1 cellular context compared by ENCODE assay signal in the genomic region with DNA sequence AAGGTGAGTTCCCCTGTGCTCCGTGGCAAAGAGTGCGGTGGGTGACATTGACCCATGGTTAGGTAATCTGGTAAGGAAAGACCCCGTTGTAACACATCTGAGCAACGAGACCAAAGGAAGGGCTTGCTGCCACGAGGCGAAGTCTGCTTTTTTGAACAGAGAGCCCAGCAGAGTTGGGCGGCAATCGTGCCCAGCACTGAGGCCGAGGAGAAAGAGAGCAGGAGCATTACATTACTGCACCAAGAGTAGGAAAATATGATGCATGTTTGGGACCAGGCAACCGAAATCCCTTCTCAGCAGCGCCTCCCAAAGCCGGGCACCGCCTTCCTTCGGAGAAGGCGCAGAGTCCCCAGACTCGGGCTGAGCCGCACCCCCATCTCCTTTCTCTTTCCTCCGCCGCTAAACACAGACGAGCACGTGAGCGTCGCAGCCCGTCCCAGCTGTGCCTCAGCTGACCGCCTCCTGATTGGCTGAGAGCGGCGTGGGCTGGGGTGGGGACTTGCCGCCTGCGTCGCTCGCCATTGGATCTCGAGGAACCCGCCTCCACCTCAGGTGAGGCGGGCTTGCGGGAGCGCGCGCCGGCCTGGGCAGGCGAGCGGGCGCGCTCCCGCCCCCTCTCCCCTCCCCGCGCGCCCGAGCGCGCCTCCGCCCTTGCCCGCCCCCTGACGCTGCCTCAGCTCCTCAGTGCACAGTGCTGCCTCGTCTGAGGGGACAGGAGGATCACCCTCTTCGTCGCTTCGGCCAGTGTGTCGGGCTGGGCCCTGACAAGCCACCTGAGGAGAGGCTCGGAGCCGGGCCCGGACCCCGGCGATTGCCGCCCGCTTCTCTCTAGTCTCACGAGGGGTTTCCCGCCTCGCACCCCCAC.
TF ChIP-seq lines count a peak whose summit lies in the region.

A gene (plus strand): TSS at position 684 of the 865 bp plus-strand sequence. CDS start 292 bp downstream, outside the sequence.

TF ChIP-seq in HepG2, 621 proteins besides CTCF, POLR2A, EP300 and RAD21 (continued from another document and continues in another):
- TF ChIP-seq, protein P1, sequence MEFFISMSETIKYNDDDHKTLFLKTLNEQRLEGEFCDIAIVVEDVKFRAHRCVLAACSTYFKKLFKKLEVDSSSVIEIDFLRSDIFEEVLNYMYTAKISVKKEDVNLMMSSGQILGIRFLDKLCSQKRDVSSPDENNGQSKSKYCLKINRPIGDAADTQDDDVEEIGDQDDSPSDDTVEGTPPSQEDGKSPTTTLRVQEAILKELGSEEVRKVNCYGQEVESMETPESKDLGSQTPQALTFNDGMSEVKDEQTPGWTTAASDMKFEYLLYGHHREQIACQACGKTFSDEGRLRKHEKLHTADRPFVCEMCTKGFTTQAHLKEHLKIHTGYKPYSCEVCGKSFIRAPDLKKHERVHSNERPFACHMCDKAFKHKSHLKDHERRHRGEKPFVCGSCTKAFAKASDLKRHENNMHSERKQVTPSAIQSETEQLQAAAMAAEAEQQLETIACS (CRISPR knock-in tag; IDR thresholded peaks at IDR 0.05) = peak; percentile 96
- TF ChIP-seq GTF2F1 (IDR thresholded peaks at IDR 0.05; ENCODE audit: low read length) = 0 out of 2 replicates have a peak, but pooled peaks have one; percentile 33
- TF ChIP-seq HNRNPK (IDR thresholded peaks at IDR 0.05; ENCODE audit: low read depth, low read length, poor library complexity, severe bottlenecking) = peak; percentile 100
- TF ChIP-seq, protein P2, sequence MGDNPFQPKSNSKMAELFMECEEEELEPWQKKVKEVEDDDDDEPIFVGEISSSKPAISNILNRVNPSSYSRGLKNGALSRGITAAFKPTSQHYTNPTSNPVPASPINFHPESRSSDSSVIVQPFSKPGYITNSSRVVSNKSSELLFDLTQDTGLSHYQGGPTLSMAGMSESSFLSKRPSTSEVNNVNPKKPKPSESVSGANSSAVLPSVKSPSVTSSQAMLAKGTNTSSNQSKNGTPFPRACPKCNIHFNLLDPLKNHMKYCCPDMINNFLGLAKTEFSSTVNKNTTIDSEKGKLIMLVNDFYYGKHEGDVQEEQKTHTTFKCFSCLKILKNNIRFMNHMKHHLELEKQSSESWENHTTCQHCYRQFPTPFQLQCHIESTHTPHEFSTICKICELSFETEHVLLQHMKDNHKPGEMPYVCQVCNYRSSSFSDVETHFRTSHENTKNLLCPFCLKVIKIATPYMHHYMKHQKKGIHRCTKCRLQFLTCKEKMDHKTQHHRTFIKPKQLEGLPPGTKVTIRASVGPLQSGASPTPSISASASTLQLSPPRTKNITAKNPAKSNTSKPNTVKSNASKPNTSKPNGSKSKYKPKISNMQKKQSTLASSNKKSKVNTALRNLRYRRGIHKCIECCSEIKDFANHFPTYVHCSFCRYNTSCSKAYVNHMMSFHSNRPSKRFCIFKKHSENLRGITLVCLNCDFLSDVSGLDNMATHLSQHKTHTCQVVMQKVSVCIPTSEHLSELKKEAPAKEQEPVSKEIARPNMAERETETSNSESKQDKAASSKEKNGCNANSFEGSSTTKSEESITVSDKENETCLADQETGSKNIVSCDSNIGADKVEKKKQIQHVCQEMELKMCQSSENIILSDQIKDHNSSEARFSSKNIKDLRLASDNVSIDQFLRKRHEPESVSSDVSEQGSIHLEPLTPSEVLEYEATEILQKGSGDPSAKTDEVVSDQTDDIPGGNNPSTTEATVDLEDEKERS (CRISPR knock-in tag; IDR thresholded peaks at IDR 0.05) = 0 out of 2 replicates have a peak, but pooled peaks have one; percentile 21
- 0 out of 2 replicates have a peak, but pooled peaks have one; percentile 10 for TF ChIP-seq RXRB (CRISPR knock-in tag; IDR thresholded peaks at IDR 0.05; ENCODE audit: borderline replicate concordance)
- TF ChIP-seq, protein P3, sequence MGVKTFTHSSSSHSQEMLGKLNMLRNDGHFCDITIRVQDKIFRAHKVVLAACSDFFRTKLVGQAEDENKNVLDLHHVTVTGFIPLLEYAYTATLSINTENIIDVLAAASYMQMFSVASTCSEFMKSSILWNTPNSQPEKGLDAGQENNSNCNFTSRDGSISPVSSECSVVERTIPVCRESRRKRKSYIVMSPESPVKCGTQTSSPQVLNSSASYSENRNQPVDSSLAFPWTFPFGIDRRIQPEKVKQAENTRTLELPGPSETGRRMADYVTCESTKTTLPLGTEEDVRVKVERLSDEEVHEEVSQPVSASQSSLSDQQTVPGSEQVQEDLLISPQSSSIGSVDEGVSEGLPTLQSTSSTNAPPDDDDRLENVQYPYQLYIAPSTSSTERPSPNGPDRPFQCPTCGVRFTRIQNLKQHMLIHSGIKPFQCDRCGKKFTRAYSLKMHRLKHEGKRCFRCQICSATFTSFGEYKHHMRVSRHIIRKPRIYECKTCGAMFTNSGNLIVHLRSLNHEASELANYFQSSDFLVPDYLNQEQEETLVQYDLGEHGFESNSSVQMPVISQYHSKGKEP (CRISPR knock-in tag; IDR thresholded peaks at IDR 0.05) = no peak
- TF ChIP-seq KAT8 (CRISPR knock-in tag; IDR thresholded peaks at IDR 0.05) = peak; percentile 67
- no peak for TF ChIP-seq ZNF367 (CRISPR knock-in tag; IDR thresholded peaks at IDR 0.05; ENCODE audit: borderline replicate concordance)
- TF ChIP-seq, protein P4, sequence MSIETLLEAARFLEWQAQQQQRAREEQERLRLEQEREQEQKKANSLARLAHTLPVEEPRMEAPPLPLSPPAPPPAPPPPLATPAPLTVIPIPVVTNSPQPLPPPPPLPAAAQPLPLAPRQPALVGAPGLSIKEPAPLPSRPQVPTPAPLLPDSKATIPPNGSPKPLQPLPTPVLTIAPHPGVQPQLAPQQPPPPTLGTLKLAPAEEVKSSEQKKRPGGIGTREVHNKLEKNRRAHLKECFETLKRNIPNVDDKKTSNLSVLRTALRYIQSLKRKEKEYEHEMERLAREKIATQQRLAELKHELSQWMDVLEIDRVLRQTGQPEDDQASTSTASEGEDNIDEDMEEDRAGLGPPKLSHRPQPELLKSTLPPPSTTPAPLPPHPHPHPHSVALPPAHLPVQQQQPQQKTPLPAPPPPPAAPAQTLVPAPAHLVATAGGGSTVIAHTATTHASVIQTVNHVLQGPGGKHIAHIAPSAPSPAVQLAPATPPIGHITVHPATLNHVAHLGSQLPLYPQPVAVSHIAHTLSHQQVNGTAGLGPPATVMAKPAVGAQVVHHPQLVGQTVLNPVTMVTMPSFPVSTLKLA (IDR thresholded peaks at IDR 0.05) = peak; percentile 84
- peak; percentile 76; the same call in 1 of the 2 replicates for TF ChIP-seq ZFP37 (CRISPR knock-in tag; IDR thresholded peaks at IDR 0.05; ENCODE audit: borderline replicate concordance)
- peak; percentile 13 for TF ChIP-seq IKZF4 (CRISPR knock-in tag; IDR thresholded peaks at IDR 0.05; ENCODE audit: borderline replicate concordance, low read depth, not compliant biosample characterization)
- TF ChIP-seq, protein P5, sequence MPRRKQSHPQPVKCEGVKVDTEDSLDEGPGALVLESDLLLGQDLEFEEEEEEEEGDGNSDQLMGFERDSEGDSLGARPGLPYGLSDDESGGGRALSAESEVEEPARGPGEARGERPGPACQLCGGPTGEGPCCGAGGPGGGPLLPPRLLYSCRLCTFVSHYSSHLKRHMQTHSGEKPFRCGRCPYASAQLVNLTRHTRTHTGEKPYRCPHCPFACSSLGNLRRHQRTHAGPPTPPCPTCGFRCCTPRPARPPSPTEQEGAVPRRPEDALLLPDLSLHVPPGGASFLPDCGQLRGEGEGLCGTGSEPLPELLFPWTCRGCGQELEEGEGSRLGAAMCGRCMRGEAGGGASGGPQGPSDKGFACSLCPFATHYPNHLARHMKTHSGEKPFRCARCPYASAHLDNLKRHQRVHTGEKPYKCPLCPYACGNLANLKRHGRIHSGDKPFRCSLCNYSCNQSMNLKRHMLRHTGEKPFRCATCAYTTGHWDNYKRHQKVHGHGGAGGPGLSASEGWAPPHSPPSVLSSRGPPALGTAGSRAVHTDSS (CRISPR knock-in tag; conservative IDR thresholded peaks at IDR 0.05) = no peak
- TF ChIP-seq ZNF563 (CRISPR knock-in tag; IDR thresholded peaks at IDR 0.05) = peak; percentile 33; the same call in 1 of the 2 replicates
- peak; percentile 65 for TF ChIP-seq GATAD2A (CRISPR knock-in tag; IDR thresholded peaks at IDR 0.05)
- TF ChIP-seq ZNF253 (CRISPR knock-in tag; IDR thresholded peaks at IDR 0.05; ENCODE audit: borderline replicate concordance) = 0 out of 2 replicates have a peak, but pooled peaks have one; percentile 31
- 0 out of 2 replicates have a peak, but pooled peaks have one; percentile 43 for TF ChIP-seq GFI1 (CRISPR knock-in tag; IDR thresholded peaks at IDR 0.05; ENCODE audit: borderline replicate concordance)
- TF ChIP-seq MEIS2 (CRISPR knock-in tag; IDR thresholded peaks at IDR 0.05) = peak; percentile 77; the same call in 1 of the 2 replicates
- 0 out of 2 replicates have a peak, but pooled peaks have one; percentile 11 for TF ChIP-seq SOX13 (IDR thresholded peaks at IDR 0.05)
- peak in 1 of 2 experiments; percentile 59; a peak in 2 of 4 replicates for TF ChIP-seq SOX13 (CRISPR knock-in tag; conservative IDR thresholded peaks at IDR 0.05 in 1 of 2, IDR thresholded peaks at IDR 0.05 in 1 of 2)
- TF ChIP-seq KLF9 (CRISPR knock-in tag; IDR thresholded peaks at IDR 0.05; ENCODE audit: low read depth) = 0 out of 2 replicates have a peak, but pooled peaks have one; percentile 22
- TF ChIP-seq ZSCAN31 (CRISPR knock-in tag; IDR thresholded peaks at IDR 0.05; ENCODE audit: low read depth) = peak; percentile 28; the same call in 1 of the 2 replicates
- 0 out of 2 replicates have a peak, but pooled peaks have one; percentile 58 for TF ChIP-seq TMF1 (CRISPR knock-in tag; IDR thresholded peaks at IDR 0.05; ENCODE audit: low read depth)
- peak; percentile 25; the same call in 1 of the 2 replicates for TF ChIP-seq TCF7 (IDR thresholded peaks at IDR 0.05; ENCODE audit: low read depth)
- TF ChIP-seq ZNF292 (CRISPR knock-in tag; IDR thresholded peaks at IDR 0.05; ENCODE audit: borderline replicate concordance, low read depth) = peak; percentile 64; the same call in 1 of the 2 replicates
- TF ChIP-seq NFIB (CRISPR knock-in tag; IDR thresholded peaks at IDR 0.05; ENCODE audit: borderline replicate concordance) = no peak
- TF ChIP-seq NCOA2 (CRISPR knock-in tag; IDR thresholded peaks at IDR 0.05) = peak; percentile 34; the same call in 1 of the 2 replicates
- TF ChIP-seq SP1 (IDR thresholded peaks at IDR 0.05) = no peak
- peak; percentile 74 for TF ChIP-seq SP1 (CRISPR knock-in tag; IDR thresholded peaks at IDR 0.05)
- TF ChIP-seq TBP (CRISPR knock-in tag; IDR thresholded peaks at IDR 0.05) = no peak
- peak; percentile 98; the same call in 1 of the 2 replicates for TF ChIP-seq RBFOX2 (IDR thresholded peaks at IDR 0.05; ENCODE audit: low read depth, low read length)
- no peak for TF ChIP-seq ZSCAN20 (CRISPR knock-in tag; IDR thresholded peaks at IDR 0.05; ENCODE audit: borderline replicate concordance)
- TF ChIP-seq, protein P6, sequence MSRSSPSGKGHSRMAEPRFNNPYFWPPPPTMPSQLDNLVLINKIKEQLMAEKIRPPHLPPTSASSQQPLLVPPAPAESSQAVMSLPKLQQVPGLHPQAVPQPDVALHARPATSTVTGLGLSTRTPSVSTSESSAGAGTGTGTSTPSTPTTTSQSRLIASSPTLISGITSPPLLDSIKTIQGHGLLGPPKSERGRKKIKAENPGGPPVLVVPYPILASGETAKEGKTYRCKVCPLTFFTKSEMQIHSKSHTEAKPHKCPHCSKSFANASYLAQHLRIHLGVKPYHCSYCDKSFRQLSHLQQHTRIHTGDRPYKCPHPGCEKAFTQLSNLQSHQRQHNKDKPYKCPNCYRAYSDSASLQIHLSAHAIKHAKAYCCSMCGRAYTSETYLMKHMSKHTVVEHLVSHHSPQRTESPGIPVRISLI (CRISPR knock-in tag; IDR thresholded peaks at IDR 0.05; ENCODE audit: borderline replicate concordance) = peak; percentile 49; the same call in 1 of the 2 replicates
- peak; percentile 95 for TF ChIP-seq ZMYM4 (CRISPR knock-in tag; IDR thresholded peaks at IDR 0.05)
- TF ChIP-seq ZSCAN30 (CRISPR knock-in tag; IDR thresholded peaks at IDR 0.05) = peak; percentile 19; the same call in 1 of the 2 replicates
- peak; percentile 47; the same call in 1 of the 2 replicates for TF ChIP-seq YEATS4 (CRISPR knock-in tag; IDR thresholded peaks at IDR 0.05; ENCODE audit: borderline replicate concordance)
- TF ChIP-seq NONO (IDR thresholded peaks at IDR 0.05) = no peak
- TF ChIP-seq NONO (CRISPR knock-in tag; conservative IDR thresholded peaks at IDR 0.05) = 0 out of 2 replicates have a peak, but pooled peaks have one; percentile 42
- TF ChIP-seq, protein P7, sequence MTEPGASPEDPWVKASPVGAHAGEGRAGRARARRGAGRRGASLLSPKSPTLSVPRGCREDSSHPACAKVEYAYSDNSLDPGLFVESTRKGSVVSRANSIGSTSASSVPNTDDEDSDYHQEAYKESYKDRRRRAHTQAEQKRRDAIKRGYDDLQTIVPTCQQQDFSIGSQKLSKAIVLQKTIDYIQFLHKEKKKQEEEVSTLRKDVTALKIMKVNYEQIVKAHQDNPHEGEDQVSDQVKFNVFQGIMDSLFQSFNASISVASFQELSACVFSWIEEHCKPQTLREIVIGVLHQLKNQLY (CRISPR knock-in tag; IDR thresholded peaks at IDR 0.05) = 0 out of 2 replicates have a peak, but pooled peaks have one; percentile 65
- peak; percentile 49; the same call in 1 of the 2 replicates for TF ChIP-seq ZNF160 (CRISPR knock-in tag; IDR thresholded peaks at IDR 0.05)
- TF ChIP-seq, protein P8, sequence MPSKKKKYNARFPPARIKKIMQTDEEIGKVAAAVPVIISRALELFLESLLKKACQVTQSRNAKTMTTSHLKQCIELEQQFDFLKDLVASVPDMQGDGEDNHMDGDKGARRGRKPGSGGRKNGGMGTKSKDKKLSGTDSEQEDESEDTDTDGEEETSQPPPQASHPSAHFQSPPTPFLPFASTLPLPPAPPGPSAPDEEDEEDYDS (CRISPR knock-in tag; IDR thresholded peaks at IDR 0.05) = peak; percentile 51
- TF ChIP-seq RELA (CRISPR knock-in tag; IDR thresholded peaks at IDR 0.05) = no peak
- no peak for TF ChIP-seq ZFAT (CRISPR knock-in tag; conservative IDR thresholded peaks at IDR 0.05)
- TF ChIP-seq ELF3 (CRISPR knock-in tag; IDR thresholded peaks at IDR 0.05) = peak; percentile 54; the same call in 1 of the 2 replicates
- no peak for TF ChIP-seq KAT2B (IDR thresholded peaks at IDR 0.05; ENCODE audit: borderline replicate concordance, low read depth, low read length)
- no peak for TF ChIP-seq ZNF850 (CRISPR knock-in tag; conservative IDR thresholded peaks at IDR 0.05)
- peak; percentile 96 for TF ChIP-seq TAF1 (CRISPR knock-in tag; IDR thresholded peaks at IDR 0.05)
- peak; percentile 51 for TF ChIP-seq RXRA (CRISPR knock-in tag; IDR thresholded peaks at IDR 0.05)
- TF ChIP-seq CBX5 (CRISPR knock-in tag; IDR thresholded peaks at IDR 0.05; ENCODE audit: borderline replicate concordance) = peak; percentile 31; the same call in 1 of the 2 replicates
- TF ChIP-seq GATAD1 (CRISPR knock-in tag; IDR thresholded peaks at IDR 0.05) = peak; percentile 68; the same call in 1 of the 2 replicates
- TF ChIP-seq ZNF749 (CRISPR knock-in tag; IDR thresholded peaks at IDR 0.05; ENCODE audit: borderline replicate concordance) = no peak
- TF ChIP-seq, protein P9, sequence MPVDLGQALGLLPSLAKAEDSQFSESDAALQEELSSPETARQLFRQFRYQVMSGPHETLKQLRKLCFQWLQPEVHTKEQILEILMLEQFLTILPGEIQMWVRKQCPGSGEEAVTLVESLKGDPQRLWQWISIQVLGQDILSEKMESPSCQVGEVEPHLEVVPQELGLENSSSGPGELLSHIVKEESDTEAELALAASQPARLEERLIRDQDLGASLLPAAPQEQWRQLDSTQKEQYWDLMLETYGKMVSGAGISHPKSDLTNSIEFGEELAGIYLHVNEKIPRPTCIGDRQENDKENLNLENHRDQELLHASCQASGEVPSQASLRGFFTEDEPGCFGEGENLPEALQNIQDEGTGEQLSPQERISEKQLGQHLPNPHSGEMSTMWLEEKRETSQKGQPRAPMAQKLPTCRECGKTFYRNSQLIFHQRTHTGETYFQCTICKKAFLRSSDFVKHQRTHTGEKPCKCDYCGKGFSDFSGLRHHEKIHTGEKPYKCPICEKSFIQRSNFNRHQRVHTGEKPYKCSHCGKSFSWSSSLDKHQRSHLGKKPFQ (CRISPR knock-in tag; IDR thresholded peaks at IDR 0.05; ENCODE audit: insufficient replicate concordance) = peak; percentile 49
